14 cellular contexts compared by ENCODE assay signal in genomic region chr15:72998681-72999466, GRCh38. TPM values are rescaled to one million over a fixed set of nuclear protein-coding genes. Genes with fewer than 3 reads are reported as not detected.
DNase-seq lines count a peak whose midpoint lies in the region; ATAC-seq, FAIRE-seq and TF ChIP-seq lines count a peak whose summit lies in the region.
"Had no signal": no experiment of that assay in that cellular context is flagged by ENCODE, and none has a peak within 500 bp of the region (broad histone marks: within the 10 kb centered on the region; RNA-seq: fewer than 3 reads in every experiment).

No MANE protein-coding gene starts in this region.

- no TSS peak for BruUV-seq in HepG2 (replicated peaks; lab: Mats Ljungman, UMichigan)

- ATAC-seq in HepG2 (no peak), right lobe of liver (no peak), esophagus mucosa (peak; percentile 68), heart right ventricle (no peak)

- POLR2A ChIA-PET in HepG2 (lab: Yijun Ruan, JAX): no interaction called here

- no peak overlapping the region for H3K4me2 ChIP-seq in HepG2 (ENCODE audit: low read depth, low read length)
- no peak overlapping the region for H3K4me2 ChIP-seq in neural progenitor cell
- H3K4me2 ChIP-seq: BLaER1 treated with 17β-estradiol and CSF1 and Interleukin-3, amounts not matched to agents 10 nM and 100 nM had no signal

- H3K9ac ChIP-seq in HepG2 (ENCODE audit: insufficient read depth, low read depth, low read length): no peak overlapping the region
- no peak overlapping the region for H3K9ac ChIP-seq in neural progenitor cell
- H3K9ac ChIP-seq: BLaER1 treated with 17β-estradiol and CSF1 and Interleukin-3, amounts not matched to agents 10 nM and 100 nM had no signal

- H3K27me3 ChIP-seq in HepG2 (ENCODE audit: control insufficient read depth in 1 of 2, insufficient read depth in 2 of 2, low read length in 2 of 2) (peaks cover 0 to 22% of the 10 kb centered on the region in 2 experiments; a peak in 2 of 5 replicates), right lobe of liver (no peaks in the 10 kb centered on the region), neural progenitor cell (no peaks in the 10 kb centered on the region), heart right ventricle (peaks cover 0 to 31% (median 5%) of the 10 kb centered on the region in 7 donors)
- H3K27me3 ChIP-seq: BLaER1 treated with 17β-estradiol and CSF1 and Interleukin-3, amounts not matched to agents 10 nM and 100 nM had no signal

- no peaks in the 10 kb centered on the region for H3K9me3 Mint-ChIP-seq in neural progenitor cell
- H3K9me3 Mint-ChIP-seq in activated naive CD4-positive, alpha-beta T cell treated with anti-CD3 and anti-CD28 coated beads for 36 hours: no peaks in the 10 kb centered on the region
- H3K9me3 Mint-ChIP-seq in glutamatergic neuron (ENCODE audit: unreplicated experiment): no peaks in the 10 kb centered on the region

- H3K27ac Mint-ChIP-seq in neural progenitor cell: no peak overlapping the region
- no peak overlapping the region for H3K27ac Mint-ChIP-seq in activated naive CD4-positive, alpha-beta T cell treated with anti-CD3 and anti-CD28 coated beads for 36 hours
- H3K27ac Mint-ChIP-seq in glutamatergic neuron (ENCODE audit: unreplicated experiment): no peak overlapping the region

- DNase-seq in HepG2 (ENCODE audit: low spot score): no peak
- DNase-seq in right lobe of liver: no peak
- DNase-seq in neural progenitor cell (ENCODE audit: low spot score): no peak
- no peak for DNase-seq in activated naive CD4-positive, alpha-beta T cell treated with anti-CD3 and anti-CD28 coated beads for 36 hours
- DNase-seq in activated CD4-positive, alpha-beta T cell treated with anti-CD3 and anti-CD28 coated beads for 4 hours: no peak
- DNase-seq in heart right ventricle: no peak
- no peak for DNase-seq in glutamatergic neuron
- DNase-seq: 8988T, DMS 273 treated with DMSO at 0.1 percent for 48 hours, Kasumi-1, NCI-H1417, NCI-H1930 had no signal

- H3K36me3 Mint-ChIP-seq in neural progenitor cell (no peaks in the 10 kb centered on the region), glutamatergic neuron (ENCODE audit: unreplicated experiment) (no peaks in the 10 kb centered on the region)
- H3K36me3 Mint-ChIP-seq in activated naive CD4-positive, alpha-beta T cell treated with anti-CD3 and anti-CD28 coated beads for 36 hours (ENCODE audit: low read depth): no peaks in the 10 kb centered on the region

- peaks cover 4% of the 10 kb centered on the region for H3K27me3 Mint-ChIP-seq in neural progenitor cell (ENCODE audit: insufficient read depth, low read depth)
- peaks cover 12% of the 10 kb centered on the region for H3K27me3 Mint-ChIP-seq in activated naive CD4-positive, alpha-beta T cell treated with anti-CD3 and anti-CD28 coated beads for 36 hours (ENCODE audit: low read depth)
- H3K27me3 Mint-ChIP-seq in glutamatergic neuron (ENCODE audit: unreplicated experiment): no peaks in the 10 kb centered on the region

- TF ChIP-seq EP300 in HepG2 (IDR thresholded peaks at IDR 0.05; ENCODE audit: low read depth in 2 of 2, low read length in 2 of 2): no peak
- TF ChIP-seq EP300 in HepG2 (CRISPR knock-in tag; IDR thresholded peaks at IDR 0.05; ENCODE audit: borderline replicate concordance): no peak

- H3K4me3 Mint-ChIP-seq in neural progenitor cell (no peak overlapping the region), glutamatergic neuron (ENCODE audit: unreplicated experiment) (no peak overlapping the region)
- H3K4me3 Mint-ChIP-seq in activated naive CD4-positive, alpha-beta T cell treated with anti-CD3 and anti-CD28 coated beads for 36 hours: no peak overlapping the region

- TF ChIP-seq POLR2A in HepG2 (IDR thresholded peaks at IDR 0.05; ENCODE audit: insufficient read depth in 1 of 2, low read depth in 2 of 2, low read length in 2 of 2): no peak
- no peak for TF ChIP-seq POLR2A in right lobe of liver (IDR thresholded peaks at IDR 0.05)

- H3K4me1 Mint-ChIP-seq in neural progenitor cell (peaks cover 12% of the 10 kb centered on the region), glutamatergic neuron (ENCODE audit: low read depth, unreplicated experiment) (peaks cover 17% of the 10 kb centered on the region)
- H3K4me1 Mint-ChIP-seq in activated naive CD4-positive, alpha-beta T cell treated with anti-CD3 and anti-CD28 coated beads for 36 hours (ENCODE audit: low read depth): no peaks in the 10 kb centered on the region

- in situ Hi-C loops in HepG2 (cut with HindIII; ENCODE audit: extremely low pct_ligation_motif_present, low pct_unique_long_range_greater_than_20kb): no loop called here

- H3K4me1 ChIP-seq in HepG2 (ENCODE audit: insufficient read depth, low read length) (no peaks in the 10 kb centered on the region), right lobe of liver (no peaks in the 10 kb centered on the region), neural progenitor cell (peaks cover 6% of the 10 kb centered on the region), heart right ventricle (peaks cover 0 to 6% (median 0%) of the 10 kb centered on the region in 9 donors)
- H3K4me1 ChIP-seq: BLaER1 treated with 17β-estradiol and CSF1 and Interleukin-3, amounts not matched to agents 10 nM and 100 nM had no signal

- no peaks in the 10 kb centered on the region for H3F3A ChIP-seq in neural progenitor cell (ENCODE audit: low read depth)

- CTCF ChIA-PET in HepG2 (lab: Yijun Ruan, JAX; ENCODE audit: low intra/inter-chr PET ratio, low total read pairs): no interaction called here
- CTCF ChIA-PET in activated naive CD4-positive, alpha-beta T cell treated with anti-CD3 and anti-CD28 coated beads for 36 hours (lab: Charles Lee): no interaction called here

- H4K20me1 ChIP-seq in HepG2 (ENCODE audit: insufficient read depth, low read length) (no peaks in the 10 kb centered on the region), neural progenitor cell (ENCODE audit: low read depth) (no peaks in the 10 kb centered on the region)
- H4K20me1 ChIP-seq: BLaER1 treated with 17β-estradiol and CSF1 and Interleukin-3, amounts not matched to agents 10 nM and 100 nM had no signal

- no peak for TF ChIP-seq CTCF in HepG2 (CRISPR knock-in tag; IDR thresholded peaks at IDR 0.05)
- no peak for TF ChIP-seq CTCF in right lobe of liver (IDR thresholded peaks at IDR 0.05)
- no peak for TF ChIP-seq CTCF in neural progenitor cell (IDR thresholded peaks at IDR 0.05)
- TF ChIP-seq CTCF in heart right ventricle (IDR thresholded peaks at IDR 0.05): no peak
- TF ChIP-seq CTCF in glutamatergic neuron (IDR thresholded peaks at IDR 0.05; ENCODE audit: partially characterized antibody, unreplicated experiment): no peak

- no peaks in the 10 kb centered on the region for H3K9me3 ChIP-seq in HepG2 (ENCODE audit: low read length)
- H3K9me3 ChIP-seq in right lobe of liver: no peaks in the 10 kb centered on the region
- H3K9me3 ChIP-seq in neural progenitor cell (ENCODE audit: low read depth): no peaks in the 10 kb centered on the region
- H3K9me3 ChIP-seq in heart right ventricle: no peaks in the 10 kb centered on the region
- H3K9me3 ChIP-seq: BLaER1 treated with 17β-estradiol and CSF1 and Interleukin-3, amounts not matched to agents 10 nM and 100 nM had no signal

- intact Hi-C loops in HepG2 (cut with micrococcal nuclease; ENCODE audit: unreplicated experiment) (no loop called here), right lobe of liver (cut with DNase I) (no loop called here), heart right ventricle (cut with DNase I) (loop anchor here in 1 of 10 donors (5.0 kb wide), 1 partner anchor 52 kb away; no protein-coding TSS in a partner anchor)
- intact Hi-C loops in activated naive CD4-positive, alpha-beta T cell treated with anti-CD3 and anti-CD28 coated beads for 36 hours (cut with micrococcal nuclease): no loop called here

- FAIRE-seq in HepG2 (lab: Jason Lieb, UNC): no peak

- H3K79me2 ChIP-seq in HepG2 (ENCODE audit: insufficient read depth, low read length) (no peaks in the 10 kb centered on the region), neural progenitor cell (ENCODE audit: low read depth) (no peaks in the 10 kb centered on the region)

- H2AFZ ChIP-seq in HepG2 (ENCODE audit: low read length) (no peak overlapping the region), neural progenitor cell (replicated peaks) (peak overlapping the region; percentile 32)

- H3K27ac ChIP-seq in HepG2 (ENCODE audit: extremely low read length, insufficient read depth, low read length) (no peak overlapping the region), right lobe of liver (no peak overlapping the region), neural progenitor cell (no peak overlapping the region), heart right ventricle (no peak overlapping the region)
- H3K27ac ChIP-seq: BLaER1 treated with 17β-estradiol and CSF1 and Interleukin-3, amounts not matched to agents 10 nM and 100 nM had no signal

- H3K4me3 ChIP-seq in HepG2 (replicated peaks in 1 of 3; ENCODE audit: insufficient read depth in 1 of 3, low read depth in 2 of 3, low read length in 3 of 3) (no peak overlapping the region), right lobe of liver (no peak overlapping the region), neural progenitor cell (no peak overlapping the region), heart right ventricle (no peak overlapping the region)
- H3K4me3 ChIP-seq: BLaER1 treated with 17β-estradiol and CSF1 and Interleukin-3, amounts not matched to agents 10 nM and 100 nM had no signal

- H3K36me3 ChIP-seq in HepG2 (replicated peaks in 1 of 2; ENCODE audit: control insufficient read depth in 1 of 2, insufficient read depth in 2 of 2, low read length in 2 of 2) (no peaks in the 10 kb centered on the region), right lobe of liver (no peaks in the 10 kb centered on the region), neural progenitor cell (no peaks in the 10 kb centered on the region), heart right ventricle (no peaks in the 10 kb centered on the region)
- H3K36me3 ChIP-seq: BLaER1 treated with 17β-estradiol and CSF1 and Interleukin-3, amounts not matched to agents 10 nM and 100 nM had no signal

- TF ChIP-seq RAD21 in HepG2 (CRISPR knock-in tag; IDR thresholded peaks at IDR 0.05): no peak

- 39% methylated on average over 18 of the region's 18 CpGs for WGBS in HepG2 (ENCODE audit: low lambda C conversion rate)
- 57% methylated on average over 13 of the region's 18 CpGs for WGBS in right lobe of liver (ENCODE audit: insufficient coverage, low coverage, low lambda C conversion rate, missing lambda C conversion rate)
- 85 to 89% methylated on average over 18 of the region's 18 CpGs for WGBS in heart right ventricle, 2 donors

RNA-seq across cellular contexts. Expression of gene NEO1, which starts 53.4 kb away (rescaled TPM):
- total RNA-seq in HepG2 (2016; rRNA removed; fragmentation: Illumina TruSeq; extraction: Trizol) (10.0 and 11.0 TPM in 2 replicates), right lobe of liver (10 to 100 TPM in 4 of 6 experiments, 1 to 10 TPM in 2; 8.3 to 13.2 (median 10.3) TPM), esophagus mucosa (10.6 TPM), neural progenitor cell (ENCODE audit: low replicate concordance) (77.9 and 85.2 TPM in 2 replicates), heart right ventricle (10 to 100 TPM in 9 of 10 donors, 1 to 10 TPM in 1; 8.7 to 16.9 (median 12.3) TPM), glutamatergic neuron (ENCODE audit: unreplicated experiment) (157 TPM)
- total RNA-seq in HepG2 (2016; cell fraction: cytosol; rRNA removed; fragmentation: Illumina TruSeq; extraction: Trizol; ENCODE audit: low read depth): 1.2 and 3.5 TPM in 2 replicates
- total RNA-seq in HepG2 (2016; cell fraction: insoluble cytoplasmic fraction; rRNA removed; fragmentation: Illumina TruSeq; extraction: Trizol): 6.9 and 13.6 TPM in 2 replicates
- total RNA-seq in HepG2 (2016; cell fraction: membrane; rRNA removed; fragmentation: Illumina TruSeq; extraction: Trizol): 6.0 and 6.5 TPM in 2 replicates
- total RNA-seq in HepG2 (2016; cell fraction: nucleus; rRNA removed; fragmentation: Illumina TruSeq; extraction: Trizol): 19.6 and 20.3 TPM in 2 replicates
- polyA plus RNA-seq in HepG2 (2011; rRNA removed) (8.4 and 9.1 TPM in 2 replicates), heart right ventricle (1 to 10 TPM; 3.4 to 4.7 TPM)
- polyA plus RNA-seq in HepG2 (2011; cell fraction: cytosol; rRNA removed): 9.5 and 9.7 TPM in 2 replicates
- polyA plus RNA-seq in HepG2 (2011; cell fraction: nucleus; rRNA removed): 8.3 and 9.8 TPM in 2 replicates
- 10.0 and 15.1 TPM in 2 replicates for polyA plus RNA-seq in HepG2 (2012)
- 0.67 and 1.0 TPM in 2 replicates for polyA plus RNA-seq in HepG2 (2016; cell fraction: cytosol; fragmentation: Illumina TruSeq; extraction: Trizol; ENCODE audit: low read depth)
- polyA plus RNA-seq in HepG2 (2016; cell fraction: insoluble cytoplasmic fraction; fragmentation: Illumina TruSeq; extraction: Trizol; ENCODE audit: low read depth): 4.7 and 7.6 TPM in 2 replicates
- polyA plus RNA-seq in HepG2 (2016; cell fraction: membrane; fragmentation: Illumina TruSeq; extraction: Trizol; ENCODE audit: low read depth): 2.4 and 2.6 TPM in 2 replicates
- polyA plus RNA-seq in HepG2 (2016; cell fraction: nucleus; fragmentation: Illumina TruSeq; extraction: Trizol; ENCODE audit: insufficient read depth, low read depth): 14.1 and 15.2 TPM in 2 replicates
- polyA minus RNA-seq in HepG2 (2011; rRNA and poly(A)+ RNA removed; ENCODE audit: low replicate concordance): 17.6 and 22.5 TPM in 2 replicates
- polyA minus RNA-seq in HepG2 (2011; cell fraction: cytosol; rRNA and poly(A)+ RNA removed): 7.7 and 7.9 TPM in 2 replicates
- 14.0 and 27.7 TPM in 2 replicates for polyA minus RNA-seq in HepG2 (2011; cell fraction: nucleus; rRNA and poly(A)+ RNA removed)
- total RNA-seq in activated naive CD4-positive, alpha-beta T cell treated with anti-CD3 and anti-CD28 coated beads for 36 hours: 1 to 10 TPM; 4.3 to 4.4 TPM
